In the genomic region with DNA sequence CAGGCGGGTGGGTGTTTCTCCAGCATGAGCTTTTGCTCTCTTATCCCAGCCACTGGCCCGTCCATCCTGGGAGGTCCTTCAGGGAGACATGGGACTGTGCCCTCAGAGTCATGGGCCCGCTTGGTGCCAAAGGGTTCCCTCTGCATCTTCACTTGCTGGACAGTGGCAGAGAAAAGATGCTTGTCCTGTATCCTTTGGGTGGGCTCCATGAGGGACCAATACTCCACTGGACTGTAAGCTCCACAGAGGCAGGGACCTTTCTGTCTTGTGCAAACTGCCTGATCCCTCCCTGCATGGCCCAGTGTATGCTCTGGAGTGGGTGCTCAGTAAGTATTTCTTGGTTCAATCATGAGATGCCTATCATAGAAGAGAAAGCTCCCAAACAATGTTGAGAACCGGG, we compare ENCODE assay signal across 22 cellular contexts.
A peak's percentile ranks its signal among the peaks of the same experiment; 100 is the strongest.
DNase-seq lines count a peak whose midpoint lies in the region; ATAC-seq, FAIRE-seq and TF ChIP-seq lines count a peak whose summit lies in the region.
"Had no signal": no experiment of that assay in that cellular context is flagged by ENCODE, and none has a peak within 500 bp of the region (broad histone marks: within the 10 kb centered on the region; RNA-seq: fewer than 3 reads in every experiment).

No MANE protein-coding gene starts in this region.

- peaks cover 5% of the 10 kb centered on the region for H3K4me1 ChIP-seq in GM23338 (ENCODE audit: insufficient read depth)
- H3K4me1 ChIP-seq in H1 (replicated peaks in 1 of 4; ENCODE audit: control insufficient read depth in 3 of 4, insufficient read depth in 4 of 4, low read length in 3 of 4): peaks cover 0 to 5% (median 1%) of the 10 kb centered on the region in 4 experiments; a peak in 2 of 7 replicates
- H3K4me1 ChIP-seq in tibial artery: no peaks in the 10 kb centered on the region
- H3K4me1 ChIP-seq: Caco-2 had no signal

- CTCF ChIA-PET in H1 (lab: Charles Lee; ENCODE audit: partially characterized antibody): interaction anchor here (0.7 to 1.8 kb wide), 5 partner anchors 11 to 184 kb away, joined by 3 to 7 read pairs (median 4); no protein-coding TSS in a partner anchor

- H4K8ac ChIP-seq in H1 (ENCODE audit: extremely low read depth, insufficient read depth, low read length): no peak overlapping the region

- 0 out of 2 replicates have a peak, but pooled peaks cover 3% of the 10 kb centered on the region for H3K9me2 ChIP-seq in GM23338 (ENCODE audit: insufficient read depth)

- H3K27ac Mint-ChIP-seq in GM23338 (no peak overlapping the region), osteocyte (ENCODE audit: unreplicated experiment) (no peak overlapping the region)
- H3K27ac Mint-ChIP-seq: B cell; CD4-positive, CD25-positive, alpha-beta regulatory T cell; CD8-positive, alpha-beta T cell had no signal

- H3K36me3 ChIP-seq in GM23338 (ENCODE audit: insufficient read depth) (0 out of 2 replicates have a peak, but pooled peaks cover 9% of the 10 kb centered on the region), WERI-Rb-1 (no peaks in the 10 kb centered on the region), H1 (ENCODE audit: control insufficient read depth in 2 of 4, insufficient read depth in 4 of 4, low read length in 3 of 4) (no peaks in the 10 kb centered on the region), tibial artery (no peaks in the 10 kb centered on the region)
- H3K36me3 ChIP-seq: BLaER1 had no signal

- H3K4me3 ChIP-seq in GM23338 (no peak overlapping the region), WERI-Rb-1 (ENCODE audit: low read depth, low read length) (no peak overlapping the region), H1 (ENCODE audit: extremely low read depth in 1 of 4, insufficient read depth in 2 of 4, low read depth in 3 of 4, low read length in 4 of 4) (no peak overlapping the region), tibial artery (no peak overlapping the region)
- H3K4me3 ChIP-seq: BLaER1 had no signal

- no peak for TF ChIP-seq POLR2A in H1 (IDR thresholded peaks at IDR 0.05; ENCODE audit: control extremely low read depth in 1 of 2, low read depth in 2 of 2, low read length in 2 of 2)

- peak overlapping the region; percentile 16 for H4K91ac ChIP-seq in H1 (replicated peaks; ENCODE audit: insufficient read length, low read length)

- no peak overlapping the region for H3K23ac ChIP-seq in H1 (ENCODE audit: insufficient read length)

- H3K4me3 Mint-ChIP-seq in GM23338 (no peak overlapping the region), osteocyte (ENCODE audit: unreplicated experiment) (no peak overlapping the region)
- H3K4me3 Mint-ChIP-seq: B cell; CD4-positive, CD25-positive, alpha-beta regulatory T cell; CD8-positive, alpha-beta T cell had no signal

- H3F3A ChIP-seq in GM23338 (replicated peaks; ENCODE audit: low read depth): no peaks in the 10 kb centered on the region

- H3K9me3 ChIP-seq in WERI-Rb-1 (ENCODE audit: severe bottlenecking) (peaks cover 6% of the 10 kb centered on the region), H1 (ENCODE audit: insufficient read depth in 2 of 2, low read depth in 1 of 2, low read length in 1 of 2) (no peaks in the 10 kb centered on the region; a peak in 1 of 4 replicates), tibial artery (no peaks in the 10 kb centered on the region)
- H3K9me3 ChIP-seq: Caco-2 had no signal

- H3K4me1 Mint-ChIP-seq in GM23338 (peaks cover 10% of the 10 kb centered on the region), osteocyte (ENCODE audit: unreplicated experiment) (no peaks in the 10 kb centered on the region)
- H3K4me1 Mint-ChIP-seq: B cell; CD4-positive, CD25-positive, alpha-beta regulatory T cell had no signal

- H2BK5ac ChIP-seq in H1 (ENCODE audit: low read depth, low read length): no peak overlapping the region

- no peak for DNase-seq in GM23338 (ENCODE audit: low spot score)
- no peak for DNase-seq in WERI-Rb-1
- DNase-seq in H1 (ENCODE audit: low read depth in 1 of 2, low spot score in 2 of 2): no peak
- peak; percentile 63 for DNase-seq in osteocyte (ENCODE audit: extremely low spot score, unreplicated experiment)
- DNase-seq in tibial artery: no peak
- DNase-seq: Caco-2; CD4-positive, CD25-positive, alpha-beta regulatory T cell; CD8-positive, alpha-beta T cell; DMS153; DND-41; GOT3; H7 had no signal

- no peak overlapping the region for H3K14ac ChIP-seq in H1 (ENCODE audit: insufficient read length)

- POLR2A ChIA-PET in H1 (lab: Charles Lee; ENCODE audit: partially characterized antibody): interaction anchor here (0.9 kb wide), 1 partner anchor 8 kb away, joined by 3 read pairs; no protein-coding TSS in a partner anchor

- no peak overlapping the region for H2BK20ac ChIP-seq in H1 (ENCODE audit: low read length)

- H2AFZ ChIP-seq in GM23338 (peak overlapping the region; percentile 56; the same call in 1 of the 2 replicates), H1 (ENCODE audit: low read length) (no peak overlapping the region)

- H3K18ac ChIP-seq in H1 (ENCODE audit: extremely low read depth, low read length): no peak overlapping the region; the same call in 1 of the 2 replicates

- peaks cover 2% of the 10 kb centered on the region for H3K27me3 Mint-ChIP-seq in GM23338 (ENCODE audit: insufficient read depth, low read depth, poor library complexity)
- peaks cover 4% of the 10 kb centered on the region for H3K27me3 Mint-ChIP-seq in osteocyte (ENCODE audit: unreplicated experiment)

- no peak for FAIRE-seq in H1 (lab: Jason Lieb, UNC)
- FAIRE-seq: A204.1, G401.6, GM12892 had no signal

- no peaks in the 10 kb centered on the region for H3K23me2 ChIP-seq in H1 (ENCODE audit: low read depth, low read length)

- H3K9me3 Mint-ChIP-seq in GM23338 (peaks cover 14% of the 10 kb centered on the region), osteocyte (ENCODE audit: unreplicated experiment) (peaks cover 6% of the 10 kb centered on the region)

- no peak overlapping the region for H2BK120ac ChIP-seq in H1 (replicated peaks; ENCODE audit: low read depth, low read length)

- H3K79me1 ChIP-seq in H1 (ENCODE audit: low read depth, low read length): no peaks in the 10 kb centered on the region

- H3K27ac ChIP-seq in GM23338 (ENCODE audit: low read depth) (no peak overlapping the region), WERI-Rb-1 (peak overlapping the region; percentile 59), H1 (ENCODE audit: low read depth, low read length) (no peak overlapping the region), tibial artery (no peak overlapping the region)
- H3K27ac ChIP-seq: 22Rv1, BLaER1, C4-2B had no signal

- ATAC-seq in GM23338 (no peak), GM19452 (IDR thresholded peaks at IDR 0.05; ENCODE audit: unreplicated experiment) (no peak), HG02970 (IDR thresholded peaks at IDR 0.05; ENCODE audit: low FRiP score, unreplicated experiment) (no peak)
- ATAC-seq: CD8-positive, alpha-beta T cell; HCT116 had no signal

- no peak overlapping the region for H4K5ac ChIP-seq in H1 (ENCODE audit: insufficient read length, low read depth, low read length)

- no peak overlapping the region for H2BK15ac ChIP-seq in H1 (ENCODE audit: low read length)

- TF ChIP-seq CTCF in GM23338 (conservative IDR thresholded peaks at IDR 0.05; ENCODE audit: low read depth in 2 of 2) (no peak), WERI-Rb-1 (IDR thresholded peaks at IDR 0.05; ENCODE audit: low read depth, low read length) (no peak), H1 (IDR thresholded peaks at IDR 0.05; ENCODE audit: control extremely low read depth in 1 of 3, insufficient read depth in 1 of 3, low read depth in 1 of 3, low read length in 3 of 3) (no peak), osteocyte (IDR thresholded peaks at IDR 0.05) (no peak), tibial artery (IDR thresholded peaks at IDR 0.05) (no peak)

- 98% methylated on average over 4 of the region's 4 CpGs; no CpG with 5 or more reads in 1 of the 2 experiments for WGBS in H1 (ENCODE audit: extremely low coverage in 1 of 2, insufficient coverage in 1 of 2, insufficient read length in 1 of 2, insufficient replicate concordance in 2 of 2, low coverage in 1 of 2, low lambda C conversion rate in 2 of 2, missing lambda C conversion rate in 1 of 2), 2 experiments

- H3K4ac ChIP-seq in H1 (replicated peaks; ENCODE audit: insufficient read length, low read depth, low read length): no peak overlapping the region

- H3K9ac ChIP-seq in H1 (replicated peaks in 1 of 4; ENCODE audit: extremely low read depth in 1 of 4, low read depth in 3 of 4, low read length in 3 of 4): no peak overlapping the region
- H3K9ac ChIP-seq: BLaER1 had no signal

- H3K27me3 ChIP-seq in GM23338 (ENCODE audit: insufficient read depth) (no peaks in the 10 kb centered on the region), WERI-Rb-1 (ENCODE audit: insufficient read depth, low read depth, severe bottlenecking) (no peaks in the 10 kb centered on the region), H1 (replicated peaks in 1 of 4; ENCODE audit: control insufficient read depth in 3 of 4, extremely low read depth in 1 of 4, insufficient read depth in 3 of 4, low read length in 3 of 4) (no peaks in the 10 kb centered on the region; a peak in 1 of 7 replicates), tibial artery (peaks cover 0 to 8% of the 10 kb centered on the region in 2 donors)
- H3K27me3 ChIP-seq: BLaER1 had no signal

- no peak overlapping the region for H2AK5ac ChIP-seq in H1 (ENCODE audit: low read depth, low read length)

- no peak for TF ChIP-seq RAD21 in H1 (IDR thresholded peaks at IDR 0.05 in 1 of 2, conservative IDR thresholded peaks at IDR 0.05 in 1 of 2; ENCODE audit: low read depth in 2 of 2, low read length in 2 of 2)

- intact Hi-C loops in tibial artery (cut with DNase I; ENCODE audit: low total_unique reads): no loop called here

- H2BK12ac ChIP-seq in H1 (ENCODE audit: low read depth, low read length): peak overlapping the region; percentile 94; the same call in 1 of the 2 replicates

- no peak overlapping the region for H3K56ac ChIP-seq in H1 (replicated peaks; ENCODE audit: insufficient read length, low read depth, low read length)

- H3K36me3 Mint-ChIP-seq in GM23338 (ENCODE audit: low read depth): peaks cover 13% of the 10 kb centered on the region
- H3K36me3 Mint-ChIP-seq in osteocyte (ENCODE audit: unreplicated experiment): no peaks in the 10 kb centered on the region
- H3K36me3 Mint-ChIP-seq: CD4-positive, CD25-positive, alpha-beta regulatory T cell; CD8-positive, alpha-beta T cell had no signal

- H4K20me1 ChIP-seq in GM23338 (replicated peaks; ENCODE audit: insufficient read depth): no peaks in the 10 kb centered on the region
- H4K20me1 ChIP-seq in H1 (replicated peaks in 1 of 2; ENCODE audit: control insufficient read depth in 1 of 2, insufficient read depth in 2 of 2, low read length in 2 of 2): no peaks in the 10 kb centered on the region
- H4K20me1 ChIP-seq: BLaER1 had no signal

- no peak overlapping the region for H3K4me2 ChIP-seq in GM23338
- H3K4me2 ChIP-seq in H1 (ENCODE audit: insufficient read depth in 1 of 2, low read depth in 2 of 2, low read length in 2 of 2): no peak overlapping the region
- H3K4me2 ChIP-seq: BLaER1 had no signal

- H3K79me2 ChIP-seq in GM23338 (replicated peaks; ENCODE audit: insufficient read depth) (no peaks in the 10 kb centered on the region), H1 (ENCODE audit: control insufficient read depth in 1 of 2, insufficient read depth in 2 of 2, low read length in 2 of 2) (no peaks in the 10 kb centered on the region)

- no peak for TF ChIP-seq EP300 in H1 (IDR thresholded peaks at IDR 0.05; ENCODE audit: borderline replicate concordance in 1 of 2, low read depth in 2 of 2, low read length in 2 of 2)

TF ChIP-seq in GM23338, 12 proteins besides CTCF, POLR2A, EP300 and RAD21 (continues in another document):
- TF ChIP-seq EZH2phosphoT487 (IDR thresholded peaks at IDR 0.05; ENCODE audit: unreplicated experiment): no peak
